In the genomic region with DNA sequence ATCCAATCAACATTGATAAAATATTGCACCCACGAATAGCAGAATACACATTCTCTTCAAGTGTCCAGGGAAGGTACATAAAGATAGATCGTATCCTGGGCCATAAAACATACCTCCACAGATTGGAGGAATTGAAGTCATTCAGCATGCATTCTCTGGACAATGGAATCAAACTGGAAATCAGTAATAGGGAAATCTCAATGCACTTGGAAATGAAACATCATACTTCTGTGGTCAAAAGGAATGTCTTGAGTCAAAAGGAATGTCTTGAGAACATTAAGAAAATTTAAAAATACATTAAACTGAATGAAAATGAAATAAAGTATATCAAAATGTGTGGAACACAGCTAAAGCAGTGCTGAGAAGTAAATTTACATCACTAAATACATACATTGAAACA, we compare ENCODE assay signal across 23 cellular contexts.
A peak's percentile ranks its signal among the peaks of the same experiment; 100 is the strongest.
DNase-seq lines count a peak whose midpoint lies in the region; ATAC-seq, FAIRE-seq and TF ChIP-seq lines count a peak whose summit lies in the region.
"Had no signal": no experiment of that assay in that cellular context is flagged by ENCODE, and none has a peak within 500 bp of the region (broad histone marks: within the 10 kb centered on the region; RNA-seq: fewer than 3 reads in every experiment).

No MANE protein-coding gene starts in this region.

- no peak for TF ChIP-seq RAD21 in HepG2 (CRISPR knock-in tag; IDR thresholded peaks at IDR 0.05)

- H3K9ac ChIP-seq in astrocyte (ENCODE audit: low read length) (no peak overlapping the region), trophoblast cell (ENCODE audit: low read length) (no peak overlapping the region), HepG2 (ENCODE audit: insufficient read depth, low read depth, low read length) (no peak overlapping the region)
- H3K9ac ChIP-seq: BLaER1 had no signal

- no peak for TF ChIP-seq POLR2A in HepG2 (IDR thresholded peaks at IDR 0.05; ENCODE audit: insufficient read depth in 1 of 2, low read depth in 2 of 2, low read length in 2 of 2)

- no CpG with 5 or more reads among the region's 2 CpGs for WGBS in trophoblast cell (ENCODE audit: extremely low coverage, insufficient coverage, insufficient read length)
- 67 to 69% methylated on average over 2 of the region's 2 CpGs for WGBS in heart right ventricle, 2 donors
- WGBS in HepG2 (ENCODE audit: low lambda C conversion rate), result 0% methylated on average over 2 of the region's 2 CpGs

- BruUV-seq in HepG2 (replicated peaks; lab: Mats Ljungman, UMichigan), result no TSS peak

- FAIRE-seq in astrocyte (lab: Jason Lieb, UNC), result no peak
- FAIRE-seq in HepG2 (lab: Jason Lieb, UNC), result no peak
- FAIRE-seq: GM12878 had no signal

- H3K36me3 ChIP-seq in astrocyte (ENCODE audit: insufficient read depth, low read length), result no peaks in the 10 kb centered on the region
- H3K36me3 ChIP-seq in trophoblast cell (ENCODE audit: control insufficient read depth in 1 of 2, insufficient read depth in 2 of 2, low read length in 2 of 2), result no peaks in the 10 kb centered on the region
- H3K36me3 ChIP-seq in heart right ventricle, result no peaks in the 10 kb centered on the region
- no peaks in the 10 kb centered on the region for H3K36me3 ChIP-seq in HepG2 (replicated peaks in 1 of 2; ENCODE audit: control insufficient read depth in 1 of 2, insufficient read depth in 2 of 2, low read length in 2 of 2)
- H3K36me3 ChIP-seq: BLaER1, upper lobe of right lung had no signal

- no peaks in the 10 kb centered on the region for H3K9me3 ChIP-seq in astrocyte (ENCODE audit: insufficient read depth, low read depth, low read length)
- no peaks in the 10 kb centered on the region for H3K9me3 ChIP-seq in trophoblast cell (ENCODE audit: insufficient read depth, low read depth, low read length)
- no peaks in the 10 kb centered on the region for H3K9me3 ChIP-seq in heart right ventricle
- H3K9me3 ChIP-seq in HepG2 (ENCODE audit: low read length), result no peaks in the 10 kb centered on the region
- H3K9me3 ChIP-seq: BLaER1, upper lobe of right lung had no signal

- no peak overlapping the region for H4K12ac ChIP-seq in trophoblast cell (ENCODE audit: low read depth, low read length)

- no peak overlapping the region for H3K4me3 ChIP-seq in astrocyte (ENCODE audit: insufficient read depth, low read depth, low read length)
- H3K4me3 ChIP-seq in trophoblast cell (ENCODE audit: low read depth, low read length), result no peak overlapping the region
- H3K4me3 ChIP-seq in heart right ventricle, result no peak overlapping the region
- no peak overlapping the region for H3K4me3 ChIP-seq in HepG2 (replicated peaks in 1 of 3; ENCODE audit: insufficient read depth in 1 of 3, low read depth in 2 of 3, low read length in 3 of 3)
- H3K4me3 ChIP-seq: BLaER1, GM12878, psoas muscle, smooth muscle cell, upper lobe of right lung had no signal

- CTCF ChIA-PET in HepG2 (lab: Yijun Ruan, JAX; ENCODE audit: low intra/inter-chr PET ratio, low total read pairs), result no interaction called here

- H4K20me1 ChIP-seq in astrocyte (ENCODE audit: insufficient read depth, low read length) (no peaks in the 10 kb centered on the region), HepG2 (ENCODE audit: insufficient read depth, low read length) (no peaks in the 10 kb centered on the region)
- H4K20me1 ChIP-seq: BLaER1 had no signal

- H4K8ac ChIP-seq in trophoblast cell (ENCODE audit: low read depth, low read length), result no peak overlapping the region

- H3K9me3 Mint-ChIP-seq in astrocyte (ENCODE audit: unreplicated experiment), result no peaks in the 10 kb centered on the region
- H3K9me3 Mint-ChIP-seq: activated CD4-positive, alpha-beta T cell treated with anti-CD3 and anti-CD28 coated beads, Interleukin-2, amount 10 ng/mL, durations not matched to agents 7 days and 5 days; stimulated activated naive CD8-positive, alpha-beta T cell treated with anti-CD3 and anti-CD28 coated beads, Interleukin-15, amount 100 ng/mL, for 72 hours had no signal

- in situ Hi-C loops in HepG2 (cut with HindIII; ENCODE audit: extremely low pct_ligation_motif_present, low pct_unique_long_range_greater_than_20kb), result no loop called here

- H4K91ac ChIP-seq in trophoblast cell (ENCODE audit: low read depth, low read length), result no peak overlapping the region

- no peaks in the 10 kb centered on the region for H3K79me2 ChIP-seq in astrocyte (ENCODE audit: insufficient read depth, low read length)
- H3K79me2 ChIP-seq in trophoblast cell (ENCODE audit: control insufficient read depth, insufficient read depth, low read length, poor library complexity), result no peaks in the 10 kb centered on the region
- H3K79me2 ChIP-seq in HepG2 (ENCODE audit: insufficient read depth, low read length), result no peaks in the 10 kb centered on the region

- H3K4me1 ChIP-seq in astrocyte (ENCODE audit: insufficient read depth, low read length), result no peaks in the 10 kb centered on the region
- H3K4me1 ChIP-seq in trophoblast cell (ENCODE audit: control insufficient read depth in 1 of 2, insufficient read depth in 2 of 2, low read length in 2 of 2), result no peaks in the 10 kb centered on the region
- peaks cover 0 to 3% (median 0%) of the 10 kb centered on the region in 9 donors for H3K4me1 ChIP-seq in heart right ventricle
- no peaks in the 10 kb centered on the region for H3K4me1 ChIP-seq in HepG2 (ENCODE audit: insufficient read depth, low read length)
- H3K4me1 ChIP-seq: BLaER1, psoas muscle, upper lobe of right lung had no signal

- H2AK5ac ChIP-seq in trophoblast cell (ENCODE audit: low read length), result no peak overlapping the region

- intact Hi-C loops in heart right ventricle (cut with DNase I), result no loop called here
- intact Hi-C loops in HepG2 (cut with micrococcal nuclease; ENCODE audit: unreplicated experiment), result no loop called here

- no peaks in the 10 kb centered on the region for H3K36me3 Mint-ChIP-seq in astrocyte (ENCODE audit: low read depth, unreplicated experiment)

- no peak overlapping the region for H3K18ac ChIP-seq in trophoblast cell (ENCODE audit: low read length)

- no peaks in the 10 kb centered on the region for H3K27me3 Mint-ChIP-seq in astrocyte (ENCODE audit: low read depth, unreplicated experiment)
- H3K27me3 Mint-ChIP-seq: activated CD4-positive, alpha-beta T cell treated with anti-CD3 and anti-CD28 coated beads, Interleukin-2, amount 10 ng/mL, durations not matched to agents 7 days and 5 days; stimulated activated naive CD8-positive, alpha-beta T cell treated with anti-CD3 and anti-CD28 coated beads, Interleukin-15, amount 100 ng/mL, for 72 hours had no signal

- H3K14ac ChIP-seq in trophoblast cell (ENCODE audit: low read length), result no peak overlapping the region

- H3K4me2 ChIP-seq in astrocyte (ENCODE audit: low read length) (no peak overlapping the region), trophoblast cell (ENCODE audit: low read length) (no peak overlapping the region), HepG2 (ENCODE audit: low read depth, low read length) (no peak overlapping the region)
- H3K4me2 ChIP-seq: BLaER1, smooth muscle cell had no signal

- H2BK120ac ChIP-seq in trophoblast cell (ENCODE audit: insufficient read depth, low read length, poor library complexity), result no peak overlapping the region

- H3K27ac Mint-ChIP-seq in astrocyte (ENCODE audit: unreplicated experiment), result peak overlapping the region; percentile 98
- H3K27ac Mint-ChIP-seq: activated CD4-positive, alpha-beta T cell treated with anti-CD3 and anti-CD28 coated beads, Interleukin-2, amount 10 ng/mL, durations not matched to agents 7 days and 5 days; stimulated activated naive CD8-positive, alpha-beta T cell treated with anti-CD3 and anti-CD28 coated beads, Interleukin-15, amount 100 ng/mL, for 72 hours had no signal

- no peak overlapping the region for H3K23ac ChIP-seq in trophoblast cell (ENCODE audit: low read length)

- POLR2A ChIA-PET in HepG2 (lab: Yijun Ruan, JAX), result no interaction called here

- no peak overlapping the region for H3K4me3 Mint-ChIP-seq in astrocyte (ENCODE audit: unreplicated experiment)
- H3K4me3 Mint-ChIP-seq: activated CD4-positive, alpha-beta T cell treated with anti-CD3 and anti-CD28 coated beads, Interleukin-2, amount 10 ng/mL, durations not matched to agents 7 days and 5 days; stimulated activated naive CD8-positive, alpha-beta T cell treated with anti-CD3 and anti-CD28 coated beads, Interleukin-15, amount 100 ng/mL, for 72 hours had no signal

- ATAC-seq in heart right ventricle (no peak), HepG2 (no peak)
- ATAC-seq: GM12878; psoas muscle; stimulated activated naive CD8-positive, alpha-beta T cell treated with anti-CD3 and anti-CD28 coated beads, Interleukin-15, amount 100 ng/mL, for 72 hours; upper lobe of right lung had no signal

- TF ChIP-seq CTCF in astrocyte (IDR thresholded peaks at IDR 0.05; ENCODE audit: insufficient read depth, low read depth, low read length) (no peak), heart right ventricle (IDR thresholded peaks at IDR 0.05) (no peak), HepG2 (CRISPR knock-in tag; IDR thresholded peaks at IDR 0.05) (no peak)

- peaks cover 32% of the 10 kb centered on the region for H3K4me1 Mint-ChIP-seq in astrocyte (ENCODE audit: low read depth, unreplicated experiment)
- H3K4me1 Mint-ChIP-seq: activated CD4-positive, alpha-beta T cell treated with anti-CD3 and anti-CD28 coated beads, Interleukin-2, amount 10 ng/mL, durations not matched to agents 7 days and 5 days; stimulated activated naive CD8-positive, alpha-beta T cell treated with anti-CD3 and anti-CD28 coated beads, Interleukin-15, amount 100 ng/mL, for 72 hours had no signal

- no peak overlapping the region for H3K4ac ChIP-seq in trophoblast cell (ENCODE audit: low read depth, low read length)

- no peak overlapping the region for H2BK5ac ChIP-seq in trophoblast cell (ENCODE audit: low read depth, low read length, poor library complexity)

- DNase-seq in HS-27A (ENCODE audit: low read depth), result peak; percentile 48
- DNase-seq in astrocyte (ENCODE audit: low read depth), result peak; percentile 73
- DNase-seq in glomerular visceral epithelial cell (ENCODE audit: extremely low spot score), result peak; percentile 56
- peak; percentile 25 for DNase-seq in stromal cell of bone marrow (ENCODE audit: low read depth)
- DNase-seq in trophoblast cell, result no peak
- no peak for DNase-seq in heart right ventricle
- DNase-seq in HepG2 (ENCODE audit: low spot score), result no peak
- DNase-seq: activated CD4-positive, alpha-beta T cell treated with anti-CD3 and anti-CD28 coated beads, Interleukin-2, amount 10 ng/mL, durations not matched to agents 7 days and 5 days; activated CD8-positive, alpha-beta memory T cell treated with anti-CD3 and anti-CD28 coated beads, Interleukin-2, amount 50 U/mL, for 4 hours; central memory CD4-positive, alpha-beta T cell; effector CD8-positive, alpha-beta T cell; GDM1; HCEC 1CT; KBM-7; NCI-H2081 treated with DMSO at 0.1 percent for 48 hours; NCI-H524; psoas muscle; stimulated activated CD4-positive, alpha-beta T cell treated with anti-CD3 and anti-CD28 coated beads, Interleukin-4, amount 100 ng/mL, for 1 hour; stimulated activated naive CD8-positive, alpha-beta T cell treated with anti-CD3 and anti-CD28 coated beads, Interleukin-15, amount 100 ng/mL, for 72 hours; upper lobe of right lung had no signal

- TF ChIP-seq EP300 in HepG2 (IDR thresholded peaks at IDR 0.05; ENCODE audit: low read depth in 2 of 2, low read length in 2 of 2), result no peak
- TF ChIP-seq EP300 in HepG2 (CRISPR knock-in tag; IDR thresholded peaks at IDR 0.05; ENCODE audit: borderline replicate concordance), result no peak

- H2BK12ac ChIP-seq in trophoblast cell (ENCODE audit: low read length), result no peak overlapping the region

- H3K27me3 ChIP-seq in astrocyte (ENCODE audit: insufficient read depth, low read length) (no peaks in the 10 kb centered on the region), trophoblast cell (ENCODE audit: insufficient read depth, low read length) (no peaks in the 10 kb centered on the region), heart right ventricle (peaks cover 0 to 4% (median 0%) of the 10 kb centered on the region in 7 donors), HepG2 (ENCODE audit: control insufficient read depth in 1 of 2, insufficient read depth in 2 of 2, low read length in 2 of 2) (no peaks in the 10 kb centered on the region)
- H3K27me3 ChIP-seq: BLaER1, upper lobe of right lung had no signal

- H3K79me1 ChIP-seq in trophoblast cell (ENCODE audit: low read length), result no peaks in the 10 kb centered on the region

- H3K27ac ChIP-seq in astrocyte (ENCODE audit: low read depth, low read length) (no peak overlapping the region), trophoblast cell (ENCODE audit: low read depth, low read length) (no peak overlapping the region), heart right ventricle (no peak overlapping the region), HepG2 (ENCODE audit: extremely low read length, insufficient read depth, low read length) (no peak overlapping the region)
- H3K27ac ChIP-seq: BLaER1, psoas muscle, upper lobe of right lung had no signal

- H2AFZ ChIP-seq in astrocyte (ENCODE audit: low read depth, low read length) (no peak overlapping the region), trophoblast cell (ENCODE audit: insufficient read depth, low read length, poor library complexity) (no peak overlapping the region), HepG2 (ENCODE audit: low read length) (no peak overlapping the region)

Comparison
In these comparisons a context has a peak if more than half of its experiments do, and no peak if none do; other contexts are left out.
1. DNase-seq: peak in HS-27A (single experiment), astrocyte (single experiment), glomerular visceral epithelial cell (single experiment) and stromal cell of bone marrow (single experiment); none in trophoblast cell (0 of 2), heart right ventricle (0 of 2) and HepG2 (single experiment).